ENCODE assay signal across 1 cellular context in the genomic region with DNA sequence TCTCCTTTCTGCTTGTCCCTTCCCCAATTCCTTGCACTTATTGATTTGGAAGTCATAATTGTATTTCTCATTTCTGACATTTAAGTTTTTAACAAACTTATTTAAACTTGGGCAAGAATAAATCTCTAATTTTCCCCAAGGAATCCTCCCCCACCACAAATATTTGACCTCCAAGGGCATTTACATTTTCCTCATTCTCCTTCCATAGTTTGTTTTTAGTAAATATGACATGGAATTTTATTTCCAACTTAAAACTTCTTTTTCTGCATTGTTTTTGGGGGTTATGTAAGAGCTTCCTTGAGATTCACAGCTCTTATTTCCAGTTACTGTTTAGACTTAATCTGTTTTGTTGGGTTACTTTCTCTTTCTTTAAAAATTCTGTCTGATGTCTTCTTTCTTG.
TF ChIP-seq lines count a peak whose summit lies in the region.

No MANE protein-coding gene starts in this region.

TF ChIP-seq in GM23338, 12 proteins besides CTCF, POLR2A, EP300 and RAD21 (continued from another document):
- TF ChIP-seq, protein P1, sequence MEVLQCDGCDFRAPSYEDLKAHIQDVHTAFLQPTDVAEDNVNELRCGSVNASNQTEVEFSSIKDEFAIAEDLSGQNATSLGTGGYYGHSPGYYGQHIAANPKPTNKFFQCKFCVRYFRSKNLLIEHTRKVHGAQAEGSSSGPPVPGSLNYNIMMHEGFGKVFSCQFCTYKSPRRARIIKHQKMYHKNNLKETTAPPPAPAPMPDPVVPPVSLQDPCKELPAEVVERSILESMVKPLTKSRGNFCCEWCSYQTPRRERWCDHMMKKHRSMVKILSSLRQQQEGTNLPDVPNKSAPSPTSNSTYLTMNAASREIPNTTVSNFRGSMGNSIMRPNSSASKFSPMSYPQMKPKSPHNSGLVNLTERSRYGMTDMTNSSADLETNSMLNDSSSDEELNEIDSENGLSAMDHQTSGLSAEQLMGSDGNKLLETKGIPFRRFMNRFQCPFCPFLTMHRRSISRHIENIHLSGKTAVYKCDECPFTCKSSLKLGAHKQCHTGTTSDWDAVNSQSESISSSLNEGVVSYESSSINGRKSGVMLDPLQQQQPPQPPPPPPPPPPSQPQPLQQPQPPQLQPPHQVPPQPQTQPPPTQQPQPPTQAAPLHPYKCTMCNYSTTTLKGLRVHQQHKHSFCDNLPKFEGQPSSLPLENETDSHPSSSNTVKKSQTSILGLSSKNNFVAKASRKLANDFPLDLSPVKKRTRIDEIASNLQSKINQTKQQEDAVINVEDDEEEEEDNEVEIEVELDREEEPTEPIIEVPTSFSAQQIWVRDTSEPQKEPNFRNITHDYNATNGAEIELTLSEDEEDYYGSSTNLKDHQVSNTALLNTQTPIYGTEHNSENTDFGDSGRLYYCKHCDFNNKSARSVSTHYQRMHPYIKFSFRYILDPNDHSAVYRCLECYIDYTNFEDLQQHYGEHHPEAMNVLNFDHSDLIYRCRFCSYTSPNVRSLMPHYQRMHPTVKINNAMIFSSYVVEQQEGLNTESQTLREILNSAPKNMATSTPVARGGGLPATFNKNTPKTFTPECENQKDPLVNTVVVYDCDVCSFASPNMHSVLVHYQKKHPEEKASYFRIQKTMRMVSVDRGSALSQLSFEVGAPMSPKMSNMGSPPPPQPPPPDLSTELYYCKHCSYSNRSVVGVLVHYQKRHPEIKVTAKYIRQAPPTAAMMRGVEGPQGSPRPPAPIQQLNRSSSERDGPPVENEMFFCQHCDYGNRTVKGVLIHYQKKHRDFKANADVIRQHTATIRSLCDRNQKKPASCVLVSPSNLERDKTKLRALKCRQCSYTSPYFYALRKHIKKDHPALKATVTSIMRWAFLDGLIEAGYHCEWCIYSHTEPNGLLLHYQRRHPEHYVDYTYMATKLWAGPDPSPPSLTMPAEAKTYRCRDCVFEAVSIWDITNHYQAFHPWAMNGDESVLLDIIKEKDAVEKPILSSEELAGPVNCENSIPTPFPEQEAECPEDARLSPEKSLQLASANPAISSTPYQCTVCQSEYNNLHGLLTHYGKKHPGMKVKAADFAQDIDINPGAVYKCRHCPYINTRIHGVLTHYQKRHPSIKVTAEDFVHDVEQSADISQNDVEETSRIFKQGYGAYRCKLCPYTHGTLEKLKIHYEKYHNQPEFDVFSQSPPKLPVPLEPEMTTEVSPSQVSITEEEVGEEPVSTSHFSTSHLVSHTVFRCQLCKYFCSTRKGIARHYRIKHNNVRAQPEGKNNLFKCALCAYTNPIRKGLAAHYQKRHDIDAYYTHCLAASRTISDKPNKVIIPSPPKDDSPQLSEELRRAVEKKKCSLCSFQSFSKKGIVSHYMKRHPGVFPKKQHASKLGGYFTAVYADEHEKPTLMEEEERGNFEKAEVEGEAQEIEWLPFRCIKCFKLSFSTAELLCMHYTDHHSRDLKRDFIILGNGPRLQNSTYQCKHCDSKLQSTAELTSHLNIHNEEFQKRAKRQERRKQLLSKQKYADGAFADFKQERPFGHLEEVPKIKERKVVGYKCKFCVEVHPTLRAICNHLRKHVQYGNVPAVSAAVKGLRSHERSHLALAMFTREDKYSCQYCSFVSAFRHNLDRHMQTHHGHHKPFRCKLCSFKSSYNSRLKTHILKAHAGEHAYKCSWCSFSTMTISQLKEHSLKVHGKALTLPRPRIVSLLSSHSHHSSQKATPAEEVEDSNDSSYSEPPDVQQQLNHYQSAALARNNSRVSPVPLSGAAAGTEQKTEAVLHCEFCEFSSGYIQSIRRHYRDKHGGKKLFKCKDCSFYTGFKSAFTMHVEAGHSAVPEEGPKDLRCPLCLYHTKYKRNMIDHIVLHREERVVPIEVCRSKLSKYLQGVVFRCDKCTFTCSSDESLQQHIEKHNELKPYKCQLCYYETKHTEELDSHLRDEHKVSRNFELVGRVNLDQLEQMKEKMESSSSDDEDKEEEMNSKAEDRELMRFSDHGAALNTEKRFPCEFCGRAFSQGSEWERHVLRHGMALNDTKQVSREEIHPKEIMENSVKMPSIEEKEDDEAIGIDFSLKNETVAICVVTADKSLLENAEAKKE (CRISPR knock-in tag; IDR thresholded peaks at IDR 0.05), result no peak
- TF ChIP-seq ZNF114 (CRISPR knock-in tag; IDR thresholded peaks at IDR 0.05), result no peak
- TF ChIP-seq JUNB (IDR thresholded peaks at IDR 0.05; ENCODE audit: unreplicated experiment), result no peak
- no peak for TF ChIP-seq STAT1 (IDR thresholded peaks at IDR 0.05; ENCODE audit: unreplicated experiment)
